Comparison of ENCODE assay signal across 26 cellular contexts in the genomic region with DNA sequence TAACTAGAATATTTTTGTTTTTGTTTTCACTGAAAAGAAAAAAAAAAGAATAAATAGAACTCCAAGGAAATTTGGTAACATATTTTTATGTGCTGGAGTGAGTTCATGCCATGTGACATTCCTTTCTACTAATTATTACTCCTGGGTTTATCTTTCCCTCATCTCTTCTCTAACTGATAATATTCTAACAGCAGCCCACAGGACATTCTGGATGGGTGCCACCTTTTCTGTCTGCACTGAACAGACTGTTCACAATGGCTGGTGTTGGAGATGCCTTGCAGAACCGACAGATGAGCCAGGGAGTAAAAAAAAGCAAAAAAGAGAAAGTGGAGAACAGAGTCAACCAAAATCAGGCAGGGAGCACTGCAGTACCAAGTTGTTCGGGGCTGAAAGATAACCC.
"Had no signal": no experiment of that assay in that cellular context is flagged by ENCODE, and none has a peak within 500 bp of the region (broad histone marks: within the 10 kb centered on the region; RNA-seq: fewer than 3 reads in every experiment).

No MANE protein-coding gene starts in this region.

- DNase-seq: activated CD4-positive, alpha-beta memory T cell treated with anti-CD3 and anti-CD28 coated beads for 36 hours; activated CD4-positive, alpha-beta T cell treated with anti-CD3 and anti-CD28 coated beads, Interleukin-2, amount 10 ng/mL, durations not matched to agents 24 days and 14 days; activated CD4-positive, CD25-positive, alpha-beta regulatory T cell treated with anti-CD3 and anti-CD28 coated beads, Interleukin-2, amount 50 U/mL, for 72 hours; activated CD8-positive, alpha-beta memory T cell treated with anti-CD3 and anti-CD28 coated beads, Interleukin-2, amount 50 U/mL, for 4 hours; activated T-cell treated with anti-CD3 and anti-CD28 coated beads, Interleukin-2, amount 50 U/mL, for 24 hours; colonic mucosa; effector CD8-positive, alpha-beta T cell; erythroblast; gastrocnemius medialis; glutamatergic neuron; islet precursor cell; left colon; lower lobe of right lung; mucosa of descending colon; nephron progenitor cell; sigmoid colon; small intestine; stimulated activated CD4-positive, alpha-beta T cell treated with anti-CD3 and anti-CD28 coated beads, Interleukin-1b, Interleukin-23, amount 100 ng/mL, for 48 hours; stimulated activated naive B cell treated with anti-CD40 and anti-IgM and Interleukin-4, amounts not matched to agents 10 μg/mL and 1 μg/mL and 100 μg/mL, for 72 hours; T-helper 2 cell; transverse colon had no signal

- H3K36me3 ChIP-seq: breast epithelium, colonic mucosa, gastrocnemius medialis, lower lobe of right lung, neutrophil, sigmoid colon, transverse colon had no signal

- H3K9me3 Mint-ChIP-seq: activated CD4-positive, alpha-beta memory T cell treated with anti-CD3 and anti-CD28 coated beads for 36 hours; activated CD4-positive, alpha-beta T cell treated with anti-CD3 and anti-CD28 coated beads, Interleukin-2, amount 10 ng/mL, durations not matched to agents 24 days and 14 days; activated naive CD4-positive, alpha-beta T cell treated with anti-CD3 and anti-CD28 coated beads, Interleukin-2, amount 50 U/mL, for 72 hours; activated T-cell treated with anti-CD3 and anti-CD28 coated beads, Interleukin-2, amount 50 U/mL, for 24 hours; central memory CD8-positive, alpha-beta T cell had no signal

- H3K4me1 Mint-ChIP-seq: activated CD4-positive, alpha-beta T cell treated with anti-CD3 and anti-CD28 coated beads, Interleukin-2, amount 10 ng/mL, durations not matched to agents 24 days and 14 days; central memory CD8-positive, alpha-beta T cell; nephron progenitor cell; stimulated activated naive B cell treated with anti-CD40 and anti-IgM and Interleukin-4, amounts not matched to agents 10 μg/mL and 1 μg/mL and 100 μg/mL, for 72 hours had no signal

- H3K36me3 Mint-ChIP-seq: activated CD4-positive, alpha-beta memory T cell treated with anti-CD3 and anti-CD28 coated beads for 36 hours; activated naive CD4-positive, alpha-beta T cell treated with anti-CD3 and anti-CD28 coated beads, Interleukin-2, amount 50 U/mL, for 72 hours had no signal

- H3K4me3 ChIP-seq: breast epithelium, colonic mucosa, gastrocnemius medialis, lower lobe of right lung, mucosa of descending colon, sigmoid colon, transverse colon had no signal

- H3K27ac Mint-ChIP-seq: activated CD4-positive, alpha-beta memory T cell treated with anti-CD3 and anti-CD28 coated beads for 36 hours; activated CD4-positive, alpha-beta T cell treated with anti-CD3 and anti-CD28 coated beads, Interleukin-2, amount 10 ng/mL, durations not matched to agents 24 days and 14 days; activated naive CD4-positive, alpha-beta T cell treated with anti-CD3 and anti-CD28 coated beads, Interleukin-2, amount 50 U/mL, for 72 hours; activated T-cell treated with anti-CD3 and anti-CD28 coated beads, Interleukin-2, amount 50 U/mL, for 24 hours; nephron progenitor cell; progenitor cell of endocrine pancreas; stimulated activated naive B cell treated with anti-CD40 and anti-IgM and Interleukin-4, amounts not matched to agents 10 μg/mL and 1 μg/mL and 100 μg/mL, for 72 hours had no signal

- ATAC-seq: activated naive CD4-positive, alpha-beta T cell treated with anti-CD3 and anti-CD28 coated beads, Interleukin-2, amount 50 U/mL, for 72 hours; gastrocnemius medialis; left colon; lower lobe of right lung; mucosa of descending colon; stimulated activated naive B cell treated with anti-CD40 and anti-IgM and Interleukin-4, amounts not matched to agents 10 μg/mL and 1 μg/mL and 100 μg/mL, for 72 hours had no signal

- H3K27me3 Mint-ChIP-seq: activated CD4-positive, alpha-beta memory T cell treated with anti-CD3 and anti-CD28 coated beads for 36 hours; activated T-cell treated with anti-CD3 and anti-CD28 coated beads, Interleukin-2, amount 50 U/mL, for 24 hours; central memory CD8-positive, alpha-beta T cell; progenitor cell of endocrine pancreas had no signal

- H3K9me3 ChIP-seq: breast epithelium, colonic mucosa, gastrocnemius medialis, lower lobe of right lung, neutrophil, transverse colon had no signal

- H3K27ac ChIP-seq: breast epithelium, colonic mucosa, gastrocnemius medialis, lower lobe of right lung, neutrophil, sigmoid colon, transverse colon had no signal

- H3K4me3 Mint-ChIP-seq: activated CD4-positive, alpha-beta memory T cell treated with anti-CD3 and anti-CD28 coated beads for 36 hours; activated CD4-positive, alpha-beta T cell treated with anti-CD3 and anti-CD28 coated beads, Interleukin-2, amount 10 ng/mL, durations not matched to agents 24 days and 14 days; activated T-cell treated with anti-CD3 and anti-CD28 coated beads, Interleukin-2, amount 50 U/mL, for 24 hours; central memory CD8-positive, alpha-beta T cell; nephron progenitor cell; stimulated activated naive B cell treated with anti-CD40 and anti-IgM and Interleukin-4, amounts not matched to agents 10 μg/mL and 1 μg/mL and 100 μg/mL, for 72 hours had no signal

- H3K4me1 ChIP-seq: breast epithelium, colonic mucosa, gastrocnemius medialis, lower lobe of right lung, sigmoid colon, transverse colon had no signal

- H3K27me3 ChIP-seq: breast epithelium, colonic mucosa, gastrocnemius medialis, neutrophil, sigmoid colon, transverse colon had no signal
